ENCODE assay signal across 1 cellular context in the genomic region with DNA sequence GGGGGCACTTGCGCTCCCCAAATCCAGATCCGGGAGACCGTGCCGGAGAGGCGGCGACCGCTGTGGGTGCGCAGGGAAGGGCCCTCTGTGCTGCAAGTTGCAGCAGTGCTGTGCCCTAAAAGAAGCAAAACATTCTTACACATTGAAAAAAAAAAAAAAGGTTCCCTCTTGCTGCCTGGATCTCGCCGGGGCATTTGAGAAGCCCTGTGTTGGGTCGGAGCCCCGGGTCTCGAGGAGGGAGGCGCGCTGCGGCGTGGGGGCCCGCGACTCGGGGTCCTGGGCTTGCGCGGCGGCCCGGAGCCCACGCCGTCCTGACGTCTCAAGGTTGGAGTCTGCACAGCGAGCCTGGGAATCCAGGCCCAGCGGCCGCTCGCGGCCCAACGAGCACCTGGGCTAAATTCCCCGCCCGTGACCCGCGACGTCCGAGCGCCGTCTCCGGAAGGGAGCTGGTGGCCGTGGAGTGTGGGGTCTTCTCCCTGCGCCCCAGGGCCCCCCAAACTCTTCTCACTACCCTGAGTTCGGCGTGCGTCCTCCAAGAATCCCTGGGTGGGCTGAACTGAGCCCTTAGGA.
TF ChIP-seq lines count a peak whose summit lies in the region.

No MANE protein-coding gene starts in this region.

TF ChIP-seq in K562, 482 proteins besides CTCF, POLR2A, EP300 and RAD21 (continues in another document):
- TF ChIP-seq COPS2 (conservative IDR thresholded peaks at IDR 0.05) (no peak), IRF2 (CRISPR knock-in tag; IDR thresholded peaks at IDR 0.05) (no peak), SETDB1 (IDR thresholded peaks at IDR 0.05; ENCODE audit: low read length) (no peak), ZFX (CRISPR knock-in tag; IDR thresholded peaks at IDR 0.05) (peak; percentile 69; the same call in 1 of the 2 replicates), ZNF174 (CRISPR knock-in tag; IDR thresholded peaks at IDR 0.05) (no peak), KLF6 (CRISPR knock-in tag; IDR thresholded peaks at IDR 0.05; ENCODE audit: borderline replicate concordance) (no peak), SMARCB1 (IDR thresholded peaks at IDR 0.05; ENCODE audit: insufficient read length, low read depth) (no peak), ZNF696 (CRISPR knock-in tag; conservative IDR thresholded peaks at IDR 0.05) (no peak), FIP1L1 (IDR thresholded peaks at IDR 0.05; ENCODE audit: low read depth, low read length, poor library complexity, severe bottlenecking) (no peak), E2F5 (CRISPR knock-in tag; IDR thresholded peaks at IDR 0.05) (no peak), CCNT2 (IDR thresholded peaks at IDR 0.05; ENCODE audit: borderline replicate concordance, extremely low read depth, insufficient read length, low read depth, low read length) (no peak), THAP7 (CRISPR knock-in tag; IDR thresholded peaks at IDR 0.05) (no peak), ASH1L (IDR thresholded peaks at IDR 0.05; ENCODE audit: borderline replicate concordance, low read depth, partially characterized antibody) (no peak), HMGN3 (IDR thresholded peaks at IDR 0.05; ENCODE audit: borderline replicate concordance, extremely low read depth, insufficient read length, low read depth, low read length) (peak; percentile 81), ZNF217 (CRISPR knock-in tag; IDR thresholded peaks at IDR 0.05) (no peak), ZC3H4 (CRISPR knock-in tag; IDR thresholded peaks at IDR 0.05; ENCODE audit: borderline replicate concordance) (no peak), RB1 (IDR thresholded peaks at IDR 0.05; ENCODE audit: low read depth) (peak; percentile 18; the same call in 1 of the 2 replicates), JUND (IDR thresholded peaks at IDR 0.05; ENCODE audit: borderline replicate concordance, low read depth, low read length) (0 out of 2 replicates have a peak, but pooled peaks have one; percentile 21), JUND (tag; IDR thresholded peaks at IDR 0.05; ENCODE audit: borderline replicate concordance, low read depth, low read length) (no peak), MLLT1 (IDR thresholded peaks at IDR 0.05) (no peak), ETV6 (IDR thresholded peaks at IDR 0.05; ENCODE audit: borderline replicate concordance in 1 of 2, low read depth in 2 of 2, low read length in 1 of 2) (no peak), ETV6 (CRISPR knock-in tag; IDR thresholded peaks at IDR 0.05; ENCODE audit: borderline replicate concordance) (no peak), SP2 (IDR thresholded peaks at IDR 0.05; ENCODE audit: extremely low read depth, low read depth, low read length, poor library complexity, severe bottlenecking) (no peak), MCM3 (IDR thresholded peaks at IDR 0.05) (no peak), SMAD4 (CRISPR knock-in tag; conservative IDR thresholded peaks at IDR 0.05) (0 out of 2 replicates have a peak, but pooled peaks have one; percentile 18), LCOR (CRISPR knock-in tag; IDR thresholded peaks at IDR 0.05) (peak; percentile 5; the same call in 1 of the 2 replicates), ZBTB17 (CRISPR knock-in tag; IDR thresholded peaks at IDR 0.05) (no peak), POLR2H (tag; IDR thresholded peaks at IDR 0.05; ENCODE audit: low read depth) (no peak), KDM5B (IDR thresholded peaks at IDR 0.05; ENCODE audit: insufficient replicate concordance, low read depth, low read length) (peak; percentile 49), DACH1 (IDR thresholded peaks at IDR 0.05; ENCODE audit: partially characterized antibody) (no peak), ATF4 (CRISPR knock-in tag; IDR thresholded peaks at IDR 0.05) (no peak), NCOA4 (IDR thresholded peaks at IDR 0.05; ENCODE audit: partially characterized antibody) (no peak), BHLHE40 (IDR thresholded peaks at IDR 0.05; ENCODE audit: low read length) (peak; percentile 47; the same call in 1 of the 2 replicates), PHF8 (IDR thresholded peaks at IDR 0.05; ENCODE audit: borderline replicate concordance, low read length) (peak; percentile 40; the same call in 1 of the 2 replicates)
- TF ChIP-seq, protein P1, sequence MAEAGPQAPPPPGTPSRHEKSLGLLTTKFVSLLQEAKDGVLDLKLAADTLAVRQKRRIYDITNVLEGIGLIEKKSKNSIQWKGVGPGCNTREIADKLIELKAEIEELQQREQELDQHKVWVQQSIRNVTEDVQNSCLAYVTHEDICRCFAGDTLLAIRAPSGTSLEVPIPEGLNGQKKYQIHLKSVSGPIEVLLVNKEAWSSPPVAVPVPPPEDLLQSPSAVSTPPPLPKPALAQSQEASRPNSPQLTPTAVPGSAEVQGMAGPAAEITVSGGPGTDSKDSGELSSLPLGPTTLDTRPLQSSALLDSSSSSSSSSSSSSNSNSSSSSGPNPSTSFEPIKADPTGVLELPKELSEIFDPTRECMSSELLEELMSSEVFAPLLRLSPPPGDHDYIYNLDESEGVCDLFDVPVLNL (CRISPR knock-in tag; IDR thresholded peaks at IDR 0.05; ENCODE audit: low read depth): no peak
- TF ChIP-seq, protein P2, sequence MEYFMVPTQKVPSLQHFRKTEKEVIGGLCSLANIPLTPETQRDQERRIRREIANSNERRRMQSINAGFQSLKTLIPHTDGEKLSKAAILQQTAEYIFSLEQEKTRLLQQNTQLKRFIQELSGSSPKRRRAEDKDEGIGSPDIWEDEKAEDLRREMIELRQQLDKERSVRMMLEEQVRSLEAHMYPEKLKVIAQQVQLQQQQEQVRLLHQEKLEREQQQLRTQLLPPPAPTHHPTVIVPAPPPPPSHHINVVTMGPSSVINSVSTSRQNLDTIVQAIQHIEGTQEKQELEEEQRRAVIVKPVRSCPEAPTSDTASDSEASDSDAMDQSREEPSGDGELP (CRISPR knock-in tag; IDR thresholded peaks at IDR 0.05; ENCODE audit: borderline replicate concordance): peak; percentile 5; the same call in 1 of the 2 replicates
- TF ChIP-seq, protein P3, sequence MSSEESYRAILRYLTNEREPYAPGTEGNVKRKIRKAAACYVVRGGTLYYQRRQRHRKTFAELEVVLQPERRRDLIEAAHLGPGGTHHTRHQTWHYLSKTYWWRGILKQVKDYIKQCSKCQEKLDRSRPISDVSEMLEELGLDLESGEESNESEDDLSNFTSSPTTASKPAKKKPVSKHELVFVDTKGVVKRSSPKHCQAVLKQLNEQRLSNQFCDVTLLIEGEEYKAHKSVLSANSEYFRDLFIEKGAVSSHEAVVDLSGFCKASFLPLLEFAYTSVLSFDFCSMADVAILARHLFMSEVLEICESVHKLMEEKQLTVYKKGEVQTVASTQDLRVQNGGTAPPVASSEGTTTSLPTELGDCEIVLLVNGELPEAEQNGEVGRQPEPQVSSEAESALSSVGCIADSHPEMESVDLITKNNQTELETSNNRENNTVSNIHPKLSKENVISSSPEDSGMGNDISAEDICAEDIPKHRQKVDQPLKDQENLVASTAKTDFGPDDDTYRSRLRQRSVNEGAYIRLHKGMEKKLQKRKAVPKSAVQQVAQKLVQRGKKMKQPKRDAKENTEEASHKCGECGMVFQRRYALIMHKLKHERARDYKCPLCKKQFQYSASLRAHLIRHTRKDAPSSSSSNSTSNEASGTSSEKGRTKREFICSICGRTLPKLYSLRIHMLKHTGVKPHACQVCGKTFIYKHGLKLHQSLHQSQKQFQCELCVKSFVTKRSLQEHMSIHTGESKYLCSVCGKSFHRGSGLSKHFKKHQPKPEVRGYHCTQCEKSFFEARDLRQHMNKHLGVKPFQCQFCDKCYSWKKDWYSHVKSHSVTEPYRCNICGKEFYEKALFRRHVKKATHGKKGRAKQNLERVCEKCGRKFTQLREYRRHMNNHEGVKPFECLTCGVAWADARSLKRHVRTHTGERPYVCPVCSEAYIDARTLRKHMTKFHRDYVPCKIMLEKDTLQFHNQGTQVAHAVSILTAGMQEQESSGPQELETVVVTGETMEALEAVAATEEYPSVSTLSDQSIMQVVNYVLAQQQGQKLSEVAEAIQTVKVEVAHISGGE (CRISPR knock-in tag; IDR thresholded peaks at IDR 0.05): 0 out of 6 replicates have a peak, but pooled peaks of 1 of the 3 experiments have one; percentile 3
- TF ChIP-seq, protein P4, sequence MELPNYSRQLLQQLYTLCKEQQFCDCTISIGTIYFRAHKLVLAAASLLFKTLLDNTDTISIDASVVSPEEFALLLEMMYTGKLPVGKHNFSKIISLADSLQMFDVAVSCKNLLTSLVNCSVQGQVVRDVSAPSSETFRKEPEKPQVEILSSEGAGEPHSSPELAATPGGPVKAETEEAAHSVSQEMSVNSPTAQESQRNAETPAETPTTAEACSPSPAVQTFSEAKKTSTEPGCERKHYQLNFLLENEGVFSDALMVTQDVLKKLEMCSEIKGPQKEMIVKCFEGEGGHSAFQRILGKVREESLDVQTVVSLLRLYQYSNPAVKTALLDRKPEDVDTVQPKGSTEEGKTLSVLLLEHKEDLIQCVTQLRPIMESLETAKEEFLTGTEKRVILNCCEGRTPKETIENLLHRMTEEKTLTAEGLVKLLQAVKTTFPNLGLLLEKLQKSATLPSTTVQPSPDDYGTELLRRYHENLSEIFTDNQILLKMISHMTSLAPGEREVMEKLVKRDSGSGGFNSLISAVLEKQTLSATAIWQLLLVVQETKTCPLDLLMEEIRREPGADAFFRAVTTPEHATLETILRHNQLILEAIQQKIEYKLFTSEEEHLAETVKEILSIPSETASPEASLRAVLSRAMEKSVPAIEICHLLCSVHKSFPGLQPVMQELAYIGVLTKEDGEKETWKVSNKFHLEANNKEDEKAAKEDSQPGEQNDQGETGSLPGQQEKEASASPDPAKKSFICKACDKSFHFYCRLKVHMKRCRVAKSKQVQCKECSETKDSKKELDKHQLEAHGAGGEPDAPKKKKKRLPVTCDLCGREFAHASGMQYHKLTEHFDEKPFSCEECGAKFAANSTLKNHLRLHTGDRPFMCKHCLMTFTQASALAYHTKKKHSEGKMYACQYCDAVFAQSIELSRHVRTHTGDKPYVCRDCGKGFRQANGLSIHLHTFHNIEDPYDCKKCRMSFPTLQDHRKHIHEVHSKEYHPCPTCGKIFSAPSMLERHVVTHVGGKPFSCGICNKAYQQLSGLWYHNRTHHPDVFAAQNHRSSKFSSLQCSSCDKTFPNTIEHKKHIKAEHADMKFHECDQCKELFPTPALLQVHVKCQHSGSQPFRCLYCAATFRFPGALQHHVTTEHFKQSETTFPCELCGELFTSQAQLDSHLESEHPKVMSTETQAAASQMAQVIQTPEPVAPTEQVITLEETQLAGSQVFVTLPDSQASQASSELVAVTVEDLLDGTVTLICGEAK (IDR thresholded peaks at IDR 0.05): peak; percentile 56; the same call in 1 of the 2 replicates
- TF ChIP-seq, protein P4 (CRISPR knock-in tag; IDR thresholded peaks at IDR 0.05): no peak
- TF ChIP-seq, protein P5, sequence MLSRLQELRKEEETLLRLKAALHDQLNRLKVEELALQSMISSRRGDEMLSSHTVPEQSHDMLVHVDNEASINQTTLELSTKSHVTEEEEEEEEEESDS (CRISPR knock-in tag; IDR thresholded peaks at IDR 0.05): no peak
